Comparison of ENCODE assay signal across 24 cellular contexts in the genomic region with DNA sequence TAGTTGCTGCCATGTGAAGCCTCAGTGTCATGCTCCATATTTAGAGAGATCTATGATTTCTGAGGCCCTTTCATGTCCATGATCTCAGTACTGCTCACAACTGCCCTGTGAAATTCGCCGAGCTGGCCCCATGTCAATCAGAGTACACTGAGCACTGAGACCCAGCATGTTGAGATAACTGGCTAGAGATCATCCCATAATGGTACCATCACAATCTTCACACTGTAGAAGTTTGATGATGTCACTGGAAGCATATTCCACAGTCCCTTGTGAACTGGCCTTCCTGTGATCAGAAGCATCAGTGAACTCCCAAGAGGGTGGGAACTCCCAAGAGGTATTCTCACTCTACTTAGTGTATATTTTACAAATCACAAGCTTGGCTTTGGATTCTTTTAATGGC.
DNase-seq lines count a peak whose midpoint lies in the region; ATAC-seq, FAIRE-seq and TF ChIP-seq lines count a peak whose summit lies in the region.
"Had no signal": no experiment of that assay in that cellular context is flagged by ENCODE, and none has a peak within 500 bp of the region (broad histone marks: within the 10 kb centered on the region; RNA-seq: fewer than 3 reads in every experiment).

No MANE protein-coding gene starts in this region.

- H3K9ac ChIP-seq in astrocyte (ENCODE audit: low read length), result peak overlapping the region; percentile 92
- H3K9ac ChIP-seq: BLaER1 treated with 17β-estradiol and CSF1 and Interleukin-3, amounts not matched to agents 10 nM and 100 nM had no signal

- ATAC-seq in lower lobe of right lung (no peak), HG02981 (IDR thresholded peaks at IDR 0.05; ENCODE audit: unreplicated experiment) (no peak), HG02588 (IDR thresholded peaks at IDR 0.05; ENCODE audit: unreplicated experiment) (no peak)
- ATAC-seq: activated CD4-positive, alpha-beta T cell treated with anti-CD3 and anti-CD28 coated beads for 36 hours; activated CD8-positive, alpha-beta memory T cell treated with anti-CD3 and anti-CD28 coated beads, Interleukin-2, amount 10 ng/mL, durations not matched to agents 7 days and 5 days; naive thymus-derived CD8-positive, alpha-beta T cell; pancreas; stimulated activated naive CD8-positive, alpha-beta T cell treated with anti-CD3 and anti-CD28 coated beads, Interleukin-15, Interleukin-2, amounts not matched to agents 100 U/mL and 50 U/mL, for 24 hours had no signal

- TF ChIP-seq EP300 in suprapubic skin (IDR thresholded peaks at IDR 0.05), result no peak

- H3K4me3 Mint-ChIP-seq in MCF 10A (ENCODE audit: unreplicated experiment), result no peak overlapping the region
- no peak overlapping the region for H3K4me3 Mint-ChIP-seq in astrocyte (ENCODE audit: unreplicated experiment)
- H3K4me3 Mint-ChIP-seq: activated CD4-positive, alpha-beta T cell treated with anti-CD3 and anti-CD28 coated beads for 36 hours; activated CD8-positive, alpha-beta memory T cell treated with anti-CD3 and anti-CD28 coated beads, Interleukin-2, amount 10 ng/mL, durations not matched to agents 7 days and 5 days; H9; naive thymus-derived CD8-positive, alpha-beta T cell; type B pancreatic cell had no signal

- H3K4me1 ChIP-seq in breast epithelium (no peaks in the 10 kb centered on the region), astrocyte (ENCODE audit: insufficient read depth, low read length) (peaks cover 50% of the 10 kb centered on the region), lower lobe of right lung (peaks cover 52% of the 10 kb centered on the region), suprapubic skin (peaks cover 69% of the 10 kb centered on the region)
- H3K4me1 ChIP-seq: pancreas had no signal

- FAIRE-seq in astrocyte (lab: Jason Lieb, UNC), result peak; percentile 13
- FAIRE-seq: pancreas had no signal

- no peak overlapping the region for H3K4me3 ChIP-seq in breast epithelium
- no peak overlapping the region for H3K4me3 ChIP-seq in astrocyte (ENCODE audit: insufficient read depth, low read depth, low read length)
- no peak overlapping the region for H3K4me3 ChIP-seq in lower lobe of right lung
- H3K4me3 ChIP-seq in suprapubic skin, result no peak overlapping the region
- H3K4me3 ChIP-seq: BLaER1 treated with 17β-estradiol and CSF1 and Interleukin-3, amounts not matched to agents 10 nM and 100 nM; MG63; pancreas had no signal

- H3K36me3 Mint-ChIP-seq in MCF 10A (ENCODE audit: insufficient read depth, unreplicated experiment) (peaks cover 48% of the 10 kb centered on the region), astrocyte (ENCODE audit: low read depth, unreplicated experiment) (peaks cover 3% of the 10 kb centered on the region)
- H3K36me3 Mint-ChIP-seq: activated CD8-positive, alpha-beta memory T cell treated with anti-CD3 and anti-CD28 coated beads, Interleukin-2, amount 10 ng/mL, durations not matched to agents 7 days and 5 days had no signal

- 71% methylated on average over 2 of the region's 2 CpGs for WGBS in suprapubic skin

- no peak overlapping the region for H3K4me2 ChIP-seq in astrocyte (ENCODE audit: low read length)
- H3K4me2 ChIP-seq: BLaER1 treated with 17β-estradiol and CSF1 and Interleukin-3, amounts not matched to agents 10 nM and 100 nM had no signal

- no peak for TF ChIP-seq CTCF in MCF 10A (IDR thresholded peaks at IDR 0.05; ENCODE audit: unreplicated experiment)
- no peak for TF ChIP-seq CTCF in breast epithelium (IDR thresholded peaks at IDR 0.05)
- TF ChIP-seq CTCF in astrocyte (IDR thresholded peaks at IDR 0.05; ENCODE audit: insufficient read depth, low read depth, low read length), result no peak
- no peak for TF ChIP-seq CTCF in lower lobe of right lung (IDR thresholded peaks at IDR 0.05)
- TF ChIP-seq CTCF in suprapubic skin (IDR thresholded peaks at IDR 0.05), result no peak

- H3K27me3 ChIP-seq in breast epithelium (no peaks in the 10 kb centered on the region), astrocyte (ENCODE audit: insufficient read depth, low read length) (no peaks in the 10 kb centered on the region), lower lobe of right lung (ENCODE audit: low read depth) (no peaks in the 10 kb centered on the region), suprapubic skin (no peaks in the 10 kb centered on the region)
- H3K27me3 ChIP-seq: MG63, pancreas had no signal

- H3K27me3 Mint-ChIP-seq in MCF 10A (ENCODE audit: insufficient read depth, unreplicated experiment), result no peaks in the 10 kb centered on the region
- no peaks in the 10 kb centered on the region for H3K27me3 Mint-ChIP-seq in astrocyte (ENCODE audit: low read depth, unreplicated experiment)
- H3K27me3 Mint-ChIP-seq: type B pancreatic cell had no signal

- H3K36me3 ChIP-seq in breast epithelium (no peaks in the 10 kb centered on the region), astrocyte (ENCODE audit: insufficient read depth, low read length) (no peaks in the 10 kb centered on the region), lower lobe of right lung (no peaks in the 10 kb centered on the region), suprapubic skin (no peaks in the 10 kb centered on the region)
- H3K36me3 ChIP-seq: BLaER1 treated with 17β-estradiol and CSF1 and Interleukin-3, amounts not matched to agents 10 nM and 100 nM; pancreas had no signal

- intact Hi-C loops in MCF 10A (cut with micrococcal nuclease), result loop anchor here (5.0 kb wide), 2 partner anchors 47 to 302 kb away; no protein-coding TSS in a partner anchor
- intact Hi-C loops in breast epithelium (cut with DNase I; ENCODE audit: low total_unique reads), result no loop called here
- intact Hi-C loops in lower lobe of right lung (cut with DNase I), result no loop called here

- peak overlapping the region in 1 of 2 donors; percentile 79 for H3K27ac ChIP-seq in breast epithelium
- peak overlapping the region; percentile 100 for H3K27ac ChIP-seq in astrocyte (ENCODE audit: low read depth, low read length)
- H3K27ac ChIP-seq in lower lobe of right lung, result peak overlapping the region; percentile 71
- peak overlapping the region; percentile 91 for H3K27ac ChIP-seq in suprapubic skin
- H3K27ac ChIP-seq: pancreas had no signal

- CTCF ChIA-PET in MCF 10A (lab: Yijun Ruan, JAX), result interaction anchor here (0.6 kb wide), 1 partner anchor 31 kb away, joined by 3 read pairs; no protein-coding TSS in a partner anchor

- DNase-seq in MCF 10A (ENCODE audit: unreplicated experiment), result no peak
- no peak for DNase-seq in breast epithelium (ENCODE audit: low spot score in 2 of 2)
- no peak for DNase-seq in astrocyte (ENCODE audit: low read depth)
- no peak for DNase-seq in lower lobe of right lung
- DNase-seq in suprapubic skin (ENCODE audit: low spot score in 2 of 2), result no peak
- DNase-seq in kidney tubule cell (ENCODE audit: low spot score), result no peak
- DNase-seq: 8988T; activated CD4-positive, alpha-beta T cell treated with anti-CD3 and anti-CD28 coated beads for 36 hours; activated CD8-positive, alpha-beta memory T cell treated with anti-CD3 and anti-CD28 coated beads, Interleukin-2, amount 10 ng/mL, durations not matched to agents 7 days and 5 days; caudate nucleus; GDM1; H9; MG63; naive thymus-derived CD8-positive, alpha-beta T cell; NCI-H146; NCI-H748 treated with DMSO at 0.1 percent for 48 hours; pancreas; stimulated activated CD4-positive, alpha-beta T cell treated with anti-CD3 and anti-CD28 coated beads, Interleukin-2, amount 100 ng/mL, for 24 hours; stimulated activated naive CD8-positive, alpha-beta T cell treated with anti-CD3 and anti-CD28 coated beads, Interleukin-15, Interleukin-2, amounts not matched to agents 100 U/mL and 50 U/mL, for 24 hours had no signal

- no peaks in the 10 kb centered on the region for H4K20me1 ChIP-seq in astrocyte (ENCODE audit: insufficient read depth, low read length)
- H4K20me1 ChIP-seq: BLaER1 treated with 17β-estradiol and CSF1 and Interleukin-3, amounts not matched to agents 10 nM and 100 nM had no signal

- no TSS peak for BruUV-seq in MCF 10A (replicated peaks; lab: Mats Ljungman, UMichigan)

- POLR2A ChIA-PET in MCF 10A (lab: Yijun Ruan, JAX), result interaction anchor here (0.9 kb wide), 1 partner anchor 15 kb away, joined by 3 read pairs; no protein-coding TSS in a partner anchor

- H3K9me3 Mint-ChIP-seq in MCF 10A (ENCODE audit: unreplicated experiment), result no peaks in the 10 kb centered on the region
- peaks cover 1% of the 10 kb centered on the region for H3K9me3 Mint-ChIP-seq in astrocyte (ENCODE audit: unreplicated experiment)
- H3K9me3 Mint-ChIP-seq: type B pancreatic cell had no signal

- H3K27ac Mint-ChIP-seq in MCF 10A (ENCODE audit: low read depth, unreplicated experiment) (peak overlapping the region; percentile 90), astrocyte (ENCODE audit: unreplicated experiment) (peak overlapping the region; percentile 100)
- H3K27ac Mint-ChIP-seq: activated CD4-positive, alpha-beta T cell treated with anti-CD3 and anti-CD28 coated beads for 36 hours; activated CD8-positive, alpha-beta memory T cell treated with anti-CD3 and anti-CD28 coated beads, Interleukin-2, amount 10 ng/mL, durations not matched to agents 7 days and 5 days; activated T-helper 2 cell treated with anti-CD3 and anti-CD28 coated beads, Interferon-gamma antibody, Interleukin-2, Interleukin-4, amounts not matched to agents 10 μg/mL and 5 μg/mL and 100 μg/mL, durations not matched to agents 14 hours and 24 hours and 36 hours; H9; naive thymus-derived CD8-positive, alpha-beta T cell; type B pancreatic cell had no signal

- H3K79me2 ChIP-seq in astrocyte (ENCODE audit: insufficient read depth, low read length), result peaks cover 42% of the 10 kb centered on the region

- H3K4me1 Mint-ChIP-seq in MCF 10A (ENCODE audit: insufficient read depth, unreplicated experiment) (peaks cover 37% of the 10 kb centered on the region), astrocyte (ENCODE audit: low read depth, unreplicated experiment) (peaks cover 41% of the 10 kb centered on the region)
- H3K4me1 Mint-ChIP-seq: naive thymus-derived CD8-positive, alpha-beta T cell had no signal

- H2AFZ ChIP-seq in astrocyte (ENCODE audit: low read depth, low read length), result no peak overlapping the region

- H3K9me3 ChIP-seq in breast epithelium (no peaks in the 10 kb centered on the region), astrocyte (ENCODE audit: insufficient read depth, low read depth, low read length) (no peaks in the 10 kb centered on the region), lower lobe of right lung (no peaks in the 10 kb centered on the region), suprapubic skin (no peaks in the 10 kb centered on the region)
- H3K9me3 ChIP-seq: pancreas had no signal

- TF ChIP-seq POLR2A in breast epithelium (IDR thresholded peaks at IDR 0.05), result no peak
- TF ChIP-seq POLR2A in suprapubic skin (IDR thresholded peaks at IDR 0.05), result no peak
